ENCODE assay signal across 18 cellular contexts in genomic region chr13:39407138-39407537, GRCh38.
"Had no signal": no experiment of that assay in that cellular context is flagged by ENCODE, and none has a peak within 500 bp of the region (broad histone marks: within the 10 kb centered on the region; RNA-seq: fewer than 3 reads in every experiment).

No MANE protein-coding gene starts in this region.

- H3K9me3 Mint-ChIP-seq: effector memory CD8-positive, alpha-beta T cell; memory B cell; stimulated activated memory B cell treated with anti-CD40 and anti-IgM and Interleukin-4, amounts not matched to agents 10 μg/mL and 1 μg/mL and 100 μg/mL, for 72 hours had no signal

- H3K36me3 ChIP-seq: ovary, sigmoid colon, tibial artery, upper lobe of left lung had no signal

- H3K27ac ChIP-seq: ovary, psoas muscle, sigmoid colon, testis, tibial artery had no signal

- H3K36me3 Mint-ChIP-seq: memory B cell; natural killer cell; stimulated activated memory B cell treated with anti-CD40 and anti-IgM and Interleukin-4, amounts not matched to agents 10 μg/mL and 1 μg/mL and 100 μg/mL, for 72 hours had no signal

- H3K4me1 Mint-ChIP-seq: memory B cell; natural killer cell; stimulated activated memory B cell treated with anti-CD40 and anti-IgM and Interleukin-4, amounts not matched to agents 10 μg/mL and 1 μg/mL and 100 μg/mL, for 72 hours had no signal

- DNase-seq: cortex of kidney; effector memory CD8-positive, alpha-beta T cell; erythroblast; natural killer cell; nucleus accumbens; ovary; posterior cingulate gyrus; psoas muscle; right cardiac atrium; sigmoid colon; stimulated activated CD4-positive, alpha-beta T cell treated with anti-CD3 and anti-CD28 coated beads, Interleukin-4, amount 100 ng/mL, for 4 hours; stimulated activated naive CD8-positive, alpha-beta T cell treated with anti-CD3 and anti-CD28 coated beads, Interleukin-15, Interleukin-2, amounts not matched to agents 100 U/mL and 50 U/mL, for 24 hours; testis; tibial artery; upper lobe of left lung had no signal

- H3K27me3 Mint-ChIP-seq: memory B cell; stimulated activated memory B cell treated with anti-CD40 and anti-IgM and Interleukin-4, amounts not matched to agents 10 μg/mL and 1 μg/mL and 100 μg/mL, for 72 hours had no signal

- H3K4me3 ChIP-seq: lung, ovary, psoas muscle, sigmoid colon, testis, tibial artery, upper lobe of left lung had no signal

- ATAC-seq: effector memory CD8-positive, alpha-beta T cell; natural killer cell; psoas muscle; stimulated activated memory B cell treated with anti-CD40 and anti-IgM and Interleukin-4, amounts not matched to agents 10 μg/mL and 1 μg/mL and 100 μg/mL, for 72 hours; stimulated activated naive CD8-positive, alpha-beta T cell treated with anti-CD3 and anti-CD28 coated beads, Interleukin-15, Interleukin-2, amounts not matched to agents 100 U/mL and 50 U/mL, for 24 hours had no signal

- H3K4me1 ChIP-seq: psoas muscle had no signal

- H3K4me3 Mint-ChIP-seq: effector memory CD8-positive, alpha-beta T cell; memory B cell; natural killer cell; stimulated activated memory B cell treated with anti-CD40 and anti-IgM and Interleukin-4, amounts not matched to agents 10 μg/mL and 1 μg/mL and 100 μg/mL, for 72 hours had no signal

- H3K27me3 ChIP-seq: ovary, sigmoid colon, testis, tibial artery, upper lobe of left lung had no signal

- H3K27ac Mint-ChIP-seq: effector memory CD8-positive, alpha-beta T cell; memory B cell; natural killer cell; stimulated activated memory B cell treated with anti-CD40 and anti-IgM and Interleukin-4, amounts not matched to agents 10 μg/mL and 1 μg/mL and 100 μg/mL, for 72 hours had no signal
